9 cellular contexts compared by ENCODE assay signal in genomic region chr6:39088331-39088730, GRCh38. TPM values are rescaled to one million over a fixed set of nuclear protein-coding genes. Genes with fewer than 3 reads are reported as not detected.
DNase-seq lines count a peak whose midpoint lies in the region; ATAC-seq and TF ChIP-seq lines count a peak whose summit lies in the region.
"Had no signal": no experiment of that assay in that cellular context is flagged by ENCODE, and none has a peak within 500 bp of the region (broad histone marks: within the 10 kb centered on the region; RNA-seq: fewer than 3 reads in every experiment).

No MANE protein-coding gene starts in this region.

- no peak for TF ChIP-seq EP300 in esophagus muscularis mucosa (IDR thresholded peaks at IDR 0.05)

- peak overlapping the region in 1 of 9 donors; percentile 17 for H3K27ac Mint-ChIP-seq in naive thymus-derived CD4-positive, alpha-beta T cell

- no peak overlapping the region for H3K4me3 ChIP-seq in esophagus muscularis mucosa
- no peak overlapping the region for H3K4me3 ChIP-seq in naive thymus-derived CD4-positive, alpha-beta T cell (ENCODE audit: low read length)
- H3K4me3 ChIP-seq: BLaER1 had no signal

- DNase-seq in NCI-H2227 (lab: John Stamatoyannopoulos, UW; ENCODE audit: unreplicated experiment): peak; percentile 29
- DNase-seq in NCI-H2227 treated with DMSO at 0.1 percent for 48 hours (lab: John Stamatoyannopoulos, UW): no peak
- peak; percentile 81 for DNase-seq in NOMO-1 treated with DMSO at 0.1 percent for 48 hours (lab: John Stamatoyannopoulos, UW; ENCODE audit: unreplicated experiment)
- peak; percentile 91 for DNase-seq in esophagus muscularis mucosa (ENCODE audit: extremely low spot score)
- DNase-seq in naive thymus-derived CD4-positive, alpha-beta T cell: peak in 3 of 9 donors; percentile 6 to 15 (median 8)

- no peak overlapping the region for H3K27ac ChIP-seq in esophagus muscularis mucosa (replicated peaks in 1 of 4)
- H3K27ac ChIP-seq in naive thymus-derived CD4-positive, alpha-beta T cell (ENCODE audit: low read depth, low read length): no peak overlapping the region
- H3K27ac ChIP-seq: BLaER1 had no signal

- H3K4me3 Mint-ChIP-seq in naive thymus-derived CD4-positive, alpha-beta T cell: no peak overlapping the region

- peaks cover 10 to 19% (median 13%) of the 10 kb centered on the region in 4 donors for H3K4me1 ChIP-seq in esophagus muscularis mucosa
- no peaks in the 10 kb centered on the region for H3K4me1 ChIP-seq in naive thymus-derived CD4-positive, alpha-beta T cell (ENCODE audit: control insufficient read depth in 2 of 2, insufficient read depth in 2 of 2, low read length in 2 of 2)

- peak; percentile 46 to 54 (median 52) for TF ChIP-seq CTCF in esophagus muscularis mucosa (IDR thresholded peaks at IDR 0.05)

- CTCF ChIA-PET in naive thymus-derived CD4-positive, alpha-beta T cell (lab: Charles Lee): interaction anchor here (0.6 kb wide), 1 partner anchor 102 kb away, joined by 3 read pairs; no protein-coding TSS in a partner anchor

- peaks cover 0 to 1% (median 0%) of the 10 kb centered on the region in 11 donors for H3K9me3 Mint-ChIP-seq in naive thymus-derived CD4-positive, alpha-beta T cell

- peaks cover 0 to 17% (median 4%) of the 10 kb centered on the region in 7 donors for H3K4me1 Mint-ChIP-seq in naive thymus-derived CD4-positive, alpha-beta T cell

- peaks cover 0 to 4% (median 0%) of the 10 kb centered on the region in 5 donors for H3K36me3 Mint-ChIP-seq in naive thymus-derived CD4-positive, alpha-beta T cell

- 4% methylated on average over 2 of the region's 4 CpGs for WGBS in esophagus muscularis mucosa

- no peak for TF ChIP-seq POLR2A in esophagus muscularis mucosa (IDR thresholded peaks at IDR 0.05; ENCODE audit: low read depth)

- H3K27me3 ChIP-seq in esophagus muscularis mucosa: peaks cover 0 to 12% (median 0%) of the 10 kb centered on the region in 4 donors
- H3K27me3 ChIP-seq in naive thymus-derived CD4-positive, alpha-beta T cell (ENCODE audit: control insufficient read depth in 2 of 2, insufficient read depth in 2 of 2, low read length in 2 of 2): no peaks in the 10 kb centered on the region
- H3K27me3 ChIP-seq: BLaER1 had no signal

- H3K27me3 Mint-ChIP-seq in naive thymus-derived CD4-positive, alpha-beta T cell: peaks cover 23 to 69% (median 49%) of the 10 kb centered on the region in 5 donors

- intact Hi-C loops in esophagus muscularis mucosa (cut with DNase I): loop anchor here (5.0 kb wide), 1 partner anchor 214 kb away; no protein-coding TSS in a partner anchor
- intact Hi-C loops in naive thymus-derived CD4-positive, alpha-beta T cell (cut with micrococcal nuclease): loop anchor here in 1 of 2 donors (1.0 kb wide), 1 partner anchor 215 kb away; no protein-coding TSS in a partner anchor

- no peaks in the 10 kb centered on the region for H3K36me3 ChIP-seq in esophagus muscularis mucosa
- no peaks in the 10 kb centered on the region for H3K36me3 ChIP-seq in naive thymus-derived CD4-positive, alpha-beta T cell (ENCODE audit: control insufficient read depth in 2 of 3, insufficient read depth in 3 of 3, low read length in 3 of 3)

- no peaks in the 10 kb centered on the region for H3K9me3 ChIP-seq in esophagus muscularis mucosa
- no peaks in the 10 kb centered on the region for H3K9me3 ChIP-seq in naive thymus-derived CD4-positive, alpha-beta T cell (ENCODE audit: control insufficient read depth in 2 of 3, low read length in 3 of 3)
- H3K9me3 ChIP-seq: BLaER1 had no signal

- POLR2A ChIA-PET in naive thymus-derived CD4-positive, alpha-beta T cell (lab: Charles Lee): no interaction called here

- ATAC-seq in naive thymus-derived CD4-positive, alpha-beta T cell: peak; percentile 54
- no peak for ATAC-seq in HG02623 (IDR thresholded peaks at IDR 0.05; ENCODE audit: unreplicated experiment)
- no peak for ATAC-seq in GM18858 (IDR thresholded peaks at IDR 0.05; ENCODE audit: unreplicated experiment)
- ATAC-seq in GM18861 (IDR thresholded peaks at IDR 0.05; ENCODE audit: unreplicated experiment): no peak

RNA-seq across cellular contexts. Expression of gene SAYSD1, which starts 26.7 kb away (rescaled TPM):
- total RNA-seq in esophagus muscularis mucosa: 10 to 100 TPM; 10.8 to 21.6 (median 19.2) TPM
- total RNA-seq in naive thymus-derived CD4-positive, alpha-beta T cell: 10 to 100 TPM; 15.1 to 26.8 (median 19.8) TPM
- polyA plus RNA-seq in naive thymus-derived CD4-positive, alpha-beta T cell: 10 to 100 TPM; 18.6 to 21.6 TPM

RNA-seq across cellular contexts. Expression of gene GLP1R, which starts 39.8 kb away (rescaled TPM):
- not detected for total RNA-seq in esophagus muscularis mucosa
- total RNA-seq in naive thymus-derived CD4-positive, alpha-beta T cell: not detected
- not detected for polyA plus RNA-seq in naive thymus-derived CD4-positive, alpha-beta T cell
